13 cellular contexts compared by ENCODE assay signal in genomic region chr12:92597997-92598396, GRCh38.
A peak's percentile ranks its signal among the peaks of the same experiment; 100 is the strongest.
DNase-seq lines count a peak whose midpoint lies in the region; ATAC-seq and TF ChIP-seq lines count a peak whose summit lies in the region.
"Had no signal": no experiment of that assay in that cellular context is flagged by ENCODE, and none has a peak within 500 bp of the region (broad histone marks: within the 10 kb centered on the region; RNA-seq: fewer than 3 reads in every experiment).

No MANE protein-coding gene starts in this region.

- no peak overlapping the region for H3K27ac ChIP-seq in gastroesophageal sphincter
- H3K27ac ChIP-seq: 22Rv1 had no signal

- no peak for TF ChIP-seq EP300 in gastroesophageal sphincter (IDR thresholded peaks at IDR 0.05)

- H3K36me3 ChIP-seq in gastroesophageal sphincter: no peaks in the 10 kb centered on the region

- TF ChIP-seq POLR2A in gastroesophageal sphincter (IDR thresholded peaks at IDR 0.05): no peak

- peaks cover 59% of the 10 kb centered on the region for H3K4me1 Mint-ChIP-seq in activated T-helper 2 cell treated with anti-CD3 and anti-CD28 coated beads, Interferon-gamma antibody, Interleukin-2, Interleukin-4, amounts not matched to agents 10 μg/mL and 5 μg/mL and 100 μg/mL, durations not matched to agents 14 hours and 24 hours and 36 hours (ENCODE audit: low read depth)
- H3K4me1 Mint-ChIP-seq in immature natural killer cell (peaks cover 36 to 44% of the 10 kb centered on the region in 2 donors), glutamatergic neuron (ENCODE audit: low read depth, unreplicated experiment) (no peaks in the 10 kb centered on the region)
- H3K4me1 Mint-ChIP-seq: H9 had no signal

- TF ChIP-seq CTCF in gastroesophageal sphincter (IDR thresholded peaks at IDR 0.05) (no peak), glutamatergic neuron (IDR thresholded peaks at IDR 0.05; ENCODE audit: partially characterized antibody, unreplicated experiment) (no peak)

- H3K9me3 Mint-ChIP-seq in activated T-helper 2 cell treated with anti-CD3 and anti-CD28 coated beads, Interferon-gamma antibody, Interleukin-2, Interleukin-4, amounts not matched to agents 10 μg/mL and 5 μg/mL and 100 μg/mL, durations not matched to agents 14 hours and 24 hours and 36 hours: peaks cover 51% of the 10 kb centered on the region
- H3K9me3 Mint-ChIP-seq in immature natural killer cell: peaks cover 9 to 19% (median 12%) of the 10 kb centered on the region in 6 donors
- H3K9me3 Mint-ChIP-seq in glutamatergic neuron (ENCODE audit: unreplicated experiment): peaks cover 5% of the 10 kb centered on the region

- DNase-seq in DMS53 (lab: John Stamatoyannopoulos, UW): peak; percentile 31
- no peak for DNase-seq in DMS53 treated with DMSO at 0.1 percent for 48 hours (lab: John Stamatoyannopoulos, UW; ENCODE audit: unreplicated experiment)
- DNase-seq in ELR (ENCODE audit: low read depth): peak; percentile 89
- DNase-seq in activated T-helper 2 cell treated with anti-CD3 and anti-CD28 coated beads, Interferon-gamma antibody, Interleukin-2, Interleukin-4, amounts not matched to agents 10 μg/mL and 5 μg/mL and 100 μg/mL, durations not matched to agents 14 hours and 24 hours and 36 hours (ENCODE audit: low spot score): no peak
- DNase-seq in immature natural killer cell: no peak
- no peak for DNase-seq in glutamatergic neuron
- DNase-seq: DMS79; effector memory CD8-positive, alpha-beta T cell; H9; NCI-H1694 treated with DMSO at 0.1 percent for 48 hours had no signal

- H3K4me1 ChIP-seq in gastroesophageal sphincter: no peaks in the 10 kb centered on the region

- H3K4me3 ChIP-seq in gastroesophageal sphincter: no peak overlapping the region

- H3K27me3 Mint-ChIP-seq in activated T-helper 2 cell treated with anti-CD3 and anti-CD28 coated beads, Interferon-gamma antibody, Interleukin-2, Interleukin-4, amounts not matched to agents 10 μg/mL and 5 μg/mL and 100 μg/mL, durations not matched to agents 14 hours and 24 hours and 36 hours (ENCODE audit: low read depth): no peaks in the 10 kb centered on the region
- H3K27me3 Mint-ChIP-seq in immature natural killer cell (ENCODE audit: low read depth in 3 of 3) (peaks cover 4 to 11% (median 9%) of the 10 kb centered on the region in 3 donors), glutamatergic neuron (ENCODE audit: unreplicated experiment) (no peaks in the 10 kb centered on the region)
- H3K27me3 Mint-ChIP-seq: effector memory CD8-positive, alpha-beta T cell had no signal

- WGBS in gastroesophageal sphincter (ENCODE audit: low coverage in 1 of 2), 2 donors: 50 to 63% methylated on average over 1 of the region's 1 CpG

- H3K9me3 ChIP-seq in gastroesophageal sphincter: peaks cover 0 to 11% (median 0%) of the 10 kb centered on the region in 3 donors

- H3K27me3 ChIP-seq in gastroesophageal sphincter: no peaks in the 10 kb centered on the region

- H3K27ac Mint-ChIP-seq in activated T-helper 2 cell treated with anti-CD3 and anti-CD28 coated beads, Interferon-gamma antibody, Interleukin-2, Interleukin-4, amounts not matched to agents 10 μg/mL and 5 μg/mL and 100 μg/mL, durations not matched to agents 14 hours and 24 hours and 36 hours: peak overlapping the region; percentile 73
- H3K27ac Mint-ChIP-seq in immature natural killer cell (peak overlapping the region in 5 of 6 donors; percentile 61 to 100 (median 100)), glutamatergic neuron (ENCODE audit: unreplicated experiment) (no peak overlapping the region)
- H3K27ac Mint-ChIP-seq: H9 had no signal

- intact Hi-C loops in activated T-helper 2 cell treated with anti-CD3 and anti-CD28 coated beads, Interferon-gamma antibody, Interleukin-2, Interleukin-4, amounts not matched to agents 10 μg/mL and 5 μg/mL and 100 μg/mL, durations not matched to agents 14 hours and 24 hours and 36 hours (cut with micrococcal nuclease): loop anchor here (1.0 to 2.0 kb wide), 2 partner anchors 46 to 721 kb away; no protein-coding TSS in a partner anchor

- ATAC-seq in gastroesophageal sphincter (no peak), HG03521 (IDR thresholded peaks at IDR 0.05; ENCODE audit: unreplicated experiment) (no peak)
- ATAC-seq: effector memory CD8-positive, alpha-beta T cell had no signal

- peaks cover 54% of the 10 kb centered on the region for H3K36me3 Mint-ChIP-seq in activated T-helper 2 cell treated with anti-CD3 and anti-CD28 coated beads, Interferon-gamma antibody, Interleukin-2, Interleukin-4, amounts not matched to agents 10 μg/mL and 5 μg/mL and 100 μg/mL, durations not matched to agents 14 hours and 24 hours and 36 hours (ENCODE audit: low read depth)
- H3K36me3 Mint-ChIP-seq in immature natural killer cell: peaks cover 13 to 20% (median 14%) of the 10 kb centered on the region in 3 donors
- peaks cover 15% of the 10 kb centered on the region for H3K36me3 Mint-ChIP-seq in glutamatergic neuron (ENCODE audit: unreplicated experiment)

- no peak overlapping the region for H3K4me3 Mint-ChIP-seq in activated T-helper 2 cell treated with anti-CD3 and anti-CD28 coated beads, Interferon-gamma antibody, Interleukin-2, Interleukin-4, amounts not matched to agents 10 μg/mL and 5 μg/mL and 100 μg/mL, durations not matched to agents 14 hours and 24 hours and 36 hours (ENCODE audit: low read depth)
- no peak overlapping the region for H3K4me3 Mint-ChIP-seq in immature natural killer cell
- no peak overlapping the region for H3K4me3 Mint-ChIP-seq in glutamatergic neuron (ENCODE audit: unreplicated experiment)
- H3K4me3 Mint-ChIP-seq: effector memory CD8-positive, alpha-beta T cell; H9 had no signal

Comparison
In these comparisons a context has a peak if more than half of its experiments do, and no peak if none do; other contexts are left out.
1. DNase-seq: peak in DMS53 (single experiment) and ELR (single experiment); none in DMS53 treated with DMSO at 0.1 percent for 48 hours (single experiment), activated T-helper 2 cell treated with anti-CD3 and anti-CD28 coated beads, Interferon-gamma antibody, Interleukin-2, Interleukin-4, amounts not matched to agents 10 μg/mL and 5 μg/mL and 100 μg/mL, durations not matched to agents 14 hours and 24 hours and 36 hours (single experiment), immature natural killer cell (0 of 3) and glutamatergic neuron (single experiment).